Comparison of ENCODE assay signal across 19 cellular contexts in the genomic region with DNA sequence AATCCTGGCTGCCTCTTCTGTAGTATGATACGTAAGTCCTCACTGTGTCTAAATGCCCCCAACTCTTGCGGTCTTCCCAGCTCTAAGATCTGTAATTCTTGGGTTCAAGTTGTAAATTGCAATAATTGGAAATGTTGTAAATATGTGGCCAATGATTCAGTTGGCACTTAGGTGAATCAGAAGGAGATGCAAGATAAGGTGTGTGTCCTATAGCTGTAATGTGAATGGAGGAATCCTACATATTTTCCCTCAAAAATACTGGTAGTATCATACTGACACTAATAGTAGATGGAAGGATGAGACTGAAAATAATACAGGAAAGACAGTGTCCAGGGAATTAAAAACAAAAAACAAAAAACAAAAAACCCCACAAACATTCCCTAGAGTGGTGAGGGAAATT. TPM values are rescaled to one million over a fixed set of nuclear protein-coding genes. Genes with fewer than 3 reads are reported as not detected.
DNase-seq lines count a peak whose midpoint lies in the region; ATAC-seq and TF ChIP-seq lines count a peak whose summit lies in the region.
"Had no signal": no experiment of that assay in that cellular context is flagged by ENCODE, and none has a peak within 500 bp of the region (broad histone marks: within the 10 kb centered on the region; RNA-seq: fewer than 3 reads in every experiment).

No MANE protein-coding gene starts in this region.

- no peaks in the 10 kb centered on the region for H4K20me1 ChIP-seq in MM.1S (ENCODE audit: insufficient read depth, low read length)

- peaks cover 52% of the 10 kb centered on the region for H3K4me1 Mint-ChIP-seq in dendritic cell treated with granulocyte-macrophage colony-stimulating factor and Interleukin-4, amounts not matched to agents 40 ng/mL and 50 ng/mL, for 4 days (ENCODE audit: low read depth)
- no peaks in the 10 kb centered on the region for H3K4me1 Mint-ChIP-seq in immature natural killer cell
- no peaks in the 10 kb centered on the region for H3K4me1 Mint-ChIP-seq in stimulated activated naive CD8-positive, alpha-beta T cell treated with anti-CD3 and anti-CD28 coated beads, Interleukin-15, amount 100 ng/mL, for 72 hours
- H3K4me1 Mint-ChIP-seq: CD4-positive, alpha-beta memory T cell had no signal

- no peak overlapping the region for H3K9ac ChIP-seq in MM.1S (ENCODE audit: low read length)

- intact Hi-C loops in heart left ventricle (cut with DNase I) = no loop called here
- intact Hi-C loops in cardiac septum (cut with DNase I) = no loop called here
- intact Hi-C loops in dendritic cell treated with granulocyte-macrophage colony-stimulating factor and Interleukin-4, amounts not matched to agents 40 ng/mL and 50 ng/mL, for 4 days (cut with micrococcal nuclease) = loop anchor here (2.0 to 5.0 kb wide), 2 partner anchors 27 to 48 kb away; no protein-coding TSS in a partner anchor

- peak overlapping the region; percentile 22 for H3K27ac Mint-ChIP-seq in dendritic cell treated with granulocyte-macrophage colony-stimulating factor and Interleukin-4, amounts not matched to agents 40 ng/mL and 50 ng/mL, for 4 days
- no peak overlapping the region for H3K27ac Mint-ChIP-seq in immature natural killer cell
- no peak overlapping the region for H3K27ac Mint-ChIP-seq in stimulated activated naive CD8-positive, alpha-beta T cell treated with anti-CD3 and anti-CD28 coated beads, Interleukin-15, amount 100 ng/mL, for 72 hours
- H3K27ac Mint-ChIP-seq: CD4-positive, alpha-beta memory T cell had no signal

- H3F3A ChIP-seq in MM.1S (ENCODE audit: insufficient read depth, low read length) = peaks cover 65% of the 10 kb centered on the region

- peak overlapping the region in 8 of 12 donors; percentile 1 to 89 (median 40) for H3K27ac ChIP-seq in heart left ventricle
- peak overlapping the region; percentile 89; the same call in 1 of the 2 replicates for H3K27ac ChIP-seq in MM.1S (ENCODE audit: low read length)
- H3K27ac ChIP-seq in neutrophil = peak overlapping the region; percentile 96
- H3K27ac ChIP-seq: 22Rv1, A549, C4-2B had no signal

- no peaks in the 10 kb centered on the region for H3K9me2 ChIP-seq in MM.1S (replicated peaks; ENCODE audit: insufficient read depth, low read length)

- H3K9me3 Mint-ChIP-seq in dendritic cell treated with granulocyte-macrophage colony-stimulating factor and Interleukin-4, amounts not matched to agents 40 ng/mL and 50 ng/mL, for 4 days = no peaks in the 10 kb centered on the region
- H3K9me3 Mint-ChIP-seq in immature natural killer cell = no peaks in the 10 kb centered on the region
- H3K9me3 Mint-ChIP-seq in stimulated activated naive CD8-positive, alpha-beta T cell treated with anti-CD3 and anti-CD28 coated beads, Interleukin-15, amount 100 ng/mL, for 72 hours = no peaks in the 10 kb centered on the region
- H3K9me3 Mint-ChIP-seq: H9 had no signal

- peaks cover 96% of the 10 kb centered on the region for H3K79me2 ChIP-seq in MM.1S (ENCODE audit: low read length)

- TF ChIP-seq CTCF in heart left ventricle (IDR thresholded peaks at IDR 0.05) (no peak), MM.1S (IDR thresholded peaks at IDR 0.05; ENCODE audit: low read length) (no peak), neutrophil (IDR thresholded peaks at IDR 0.05) (no peak)

- H2AFZ ChIP-seq in MM.1S (ENCODE audit: low read length) = no peak overlapping the region

- 93 to 96% (median 95%) methylated on average over 2 of the region's 2 CpGs for WGBS in heart left ventricle, 4 donors

- H3K9me3 ChIP-seq in heart left ventricle = no peaks in the 10 kb centered on the region
- H3K9me3 ChIP-seq in MM.1S (replicated peaks; ENCODE audit: insufficient read depth, low read length) = no peaks in the 10 kb centered on the region
- no peaks in the 10 kb centered on the region for H3K9me3 ChIP-seq in neutrophil
- H3K9me3 ChIP-seq: A549 had no signal

- H3K36me3 ChIP-seq in heart left ventricle (peaks cover 0 to 4% (median 0%) of the 10 kb centered on the region in 9 donors), MM.1S (replicated peaks; ENCODE audit: insufficient read depth, low read length) (peaks cover 8% of the 10 kb centered on the region; the same call in 1 of the 2 replicates), neutrophil (no peaks in the 10 kb centered on the region)

- H3K4me2 ChIP-seq in MM.1S (ENCODE audit: low read depth, low read length) = peak overlapping the region; percentile 22; the same call in 1 of the 2 replicates
- H3K4me2 ChIP-seq: A549 had no signal

- no peak overlapping the region for H3K4me3 Mint-ChIP-seq in dendritic cell treated with granulocyte-macrophage colony-stimulating factor and Interleukin-4, amounts not matched to agents 40 ng/mL and 50 ng/mL, for 4 days
- H3K4me3 Mint-ChIP-seq in immature natural killer cell = no peak overlapping the region
- no peak overlapping the region for H3K4me3 Mint-ChIP-seq in stimulated activated naive CD8-positive, alpha-beta T cell treated with anti-CD3 and anti-CD28 coated beads, Interleukin-15, amount 100 ng/mL, for 72 hours
- H3K4me3 Mint-ChIP-seq: CD4-positive, alpha-beta memory T cell; H9 had no signal

- no peak for TF ChIP-seq POLR2A in heart left ventricle (IDR thresholded peaks at IDR 0.05)

- H3K4me3 ChIP-seq in heart left ventricle (no peak overlapping the region), MM.1S (ENCODE audit: low read length) (no peak overlapping the region), neutrophil (ENCODE audit: low read depth in 1 of 2, low read length in 1 of 2) (no peak overlapping the region)
- H3K4me3 ChIP-seq: A549 had no signal

- ATAC-seq in heart left ventricle = no peak
- no peak for ATAC-seq in stimulated activated naive CD8-positive, alpha-beta T cell treated with anti-CD3 and anti-CD28 coated beads, Interleukin-15, amount 100 ng/mL, for 72 hours
- ATAC-seq: A549, HepG2 had no signal

- no peaks in the 10 kb centered on the region for H3K36me3 Mint-ChIP-seq in dendritic cell treated with granulocyte-macrophage colony-stimulating factor and Interleukin-4, amounts not matched to agents 40 ng/mL and 50 ng/mL, for 4 days (ENCODE audit: low read depth)
- no peaks in the 10 kb centered on the region for H3K36me3 Mint-ChIP-seq in immature natural killer cell
- H3K36me3 Mint-ChIP-seq: CD4-positive, alpha-beta memory T cell had no signal

- H3K27me3 ChIP-seq in heart left ventricle = no peaks in the 10 kb centered on the region
- H3K27me3 ChIP-seq in MM.1S (replicated peaks; ENCODE audit: insufficient read depth, low read length) = no peaks in the 10 kb centered on the region
- no peaks in the 10 kb centered on the region for H3K27me3 ChIP-seq in neutrophil

- no peaks in the 10 kb centered on the region for H3K27me3 Mint-ChIP-seq in dendritic cell treated with granulocyte-macrophage colony-stimulating factor and Interleukin-4, amounts not matched to agents 40 ng/mL and 50 ng/mL, for 4 days
- peaks cover 0 to 3% (median 0%) of the 10 kb centered on the region in 3 donors for H3K27me3 Mint-ChIP-seq in immature natural killer cell (ENCODE audit: low read depth in 3 of 3)
- H3K27me3 Mint-ChIP-seq in stimulated activated naive CD8-positive, alpha-beta T cell treated with anti-CD3 and anti-CD28 coated beads, Interleukin-15, amount 100 ng/mL, for 72 hours = peaks cover 26% of the 10 kb centered on the region

- H3K4me1 ChIP-seq in heart left ventricle (peaks cover 0 to 81% (median 57%) of the 10 kb centered on the region in 12 donors), MM.1S (ENCODE audit: low read length) (peaks cover 91% of the 10 kb centered on the region), neutrophil (ENCODE audit: control insufficient read depth in 1 of 2, insufficient read depth in 1 of 2, low read depth in 1 of 2, low read length in 1 of 2) (peaks cover 41 to 47% of the 10 kb centered on the region in 2 experiments)
- H3K4me1 ChIP-seq: A549 had no signal

- DNase-seq in heart left ventricle (no peak), cardiac septum (ENCODE audit: low spot score) (no peak), MM.1S (no peak), SKM-1 (lab: John Stamatoyannopoulos, UW; ENCODE audit: unreplicated experiment) (no peak), immature natural killer cell (no peak)
- no peak for DNase-seq in stimulated activated naive CD8-positive, alpha-beta T cell treated with anti-CD3 and anti-CD28 coated beads, Interleukin-15, amount 100 ng/mL, for 72 hours
- DNase-seq: AML-193; Calu3; CD4-positive, alpha-beta memory T cell; DMS79 treated with DMSO at 0.1 percent for 48 hours; GF-D8; H9 had no signal

RNA-seq across cellular contexts. Expression of a gene that starts 3.5 kb away (rescaled TPM):
- total RNA-seq in heart left ventricle = 10 to 100 TPM; 35.3 to 91.1 (median 64.5) TPM
- 10 to 100 TPM; 37.3 to 95.9 TPM for polyA plus RNA-seq in heart left ventricle
- total RNA-seq in cardiac septum = 87.0 TPM
- polyA plus RNA-seq in immature natural killer cell = under 1 TPM in 1 of 3 donors, not detected in 2; 0.57 TPM
- polyA plus RNA-seq: BJ had no signal

Comparison
In these comparisons a context has a peak if more than half of its experiments do, and no peak if none do; other contexts are left out.
1. H3K27ac ChIP-seq: peak in every context shown above with its lines; median percentile 96 in neutrophil; 89 in MM.1S; 40 in heart left ventricle.